ENCODE assay signal across 1 cellular context in genomic region chr19:46495789-46496099, GRCh38.
TF ChIP-seq lines count a peak whose summit lies in the region.

PNMA8B (minus strand) TSS chr19:46495867; CDS start chr19:46495465, 402 bp downstream.

TF ChIP-seq in SK-N-SH treated with all-trans-retinoic acid at 6 μM for 48 hours, 23 proteins besides CTCF, POLR2A, EP300 and RAD21 (continued from another document):
- TF ChIP-seq PATZ1 (CRISPR knock-in tag; IDR thresholded peaks at IDR 0.05; ENCODE audit: borderline replicate concordance) (no peak), BACH2 (CRISPR knock-in tag; IDR thresholded peaks at IDR 0.05; ENCODE audit: borderline replicate concordance) (no peak), ISL1 (CRISPR knock-in tag; IDR thresholded peaks at IDR 0.05) (no peak)
